In the genomic region with DNA sequence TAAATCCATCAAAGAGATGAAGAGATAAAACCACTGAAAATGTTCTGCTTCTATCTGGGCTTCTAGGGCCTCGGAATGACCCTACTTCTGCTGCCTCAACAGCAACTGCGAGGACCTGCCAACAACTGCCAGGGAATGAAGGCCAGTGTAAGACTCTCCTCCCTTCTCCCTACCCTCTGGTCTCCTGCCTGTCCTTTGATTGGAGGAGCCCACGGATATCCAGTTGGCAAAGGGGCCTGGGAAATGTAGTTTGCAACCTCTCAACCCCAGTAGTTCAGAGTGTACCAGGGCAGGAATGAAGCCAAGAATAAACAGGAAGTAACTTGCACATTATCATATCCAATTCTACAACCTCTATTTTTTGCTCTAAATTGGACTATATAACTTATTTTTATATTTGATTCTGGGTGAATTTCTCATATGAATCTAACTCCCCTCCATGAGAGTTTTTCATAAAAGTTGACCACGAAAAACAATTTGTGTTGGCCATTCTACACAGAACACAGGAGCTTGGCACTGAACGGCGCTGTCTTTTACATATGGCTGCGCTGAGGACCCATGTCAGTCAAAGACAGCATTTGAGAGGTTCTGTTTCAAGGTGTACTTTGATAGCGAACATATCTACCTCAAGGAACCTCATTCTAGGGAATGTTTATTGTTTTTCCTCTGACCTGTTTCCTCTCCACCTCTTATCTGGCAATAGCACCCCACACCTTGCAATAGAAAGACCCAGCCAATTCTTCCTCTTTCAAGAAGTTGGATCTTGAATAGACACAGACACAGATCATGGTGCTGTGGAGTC, we compare ENCODE assay signal across 8 cellular contexts.
DNase-seq lines count a peak whose midpoint lies in the region; ATAC-seq and TF ChIP-seq lines count a peak whose summit lies in the region.

No MANE protein-coding gene starts in this region.

- no peaks in the 10 kb centered on the region for H3K36me3 ChIP-seq in trophoblast cell (ENCODE audit: control insufficient read depth in 1 of 2, insufficient read depth in 2 of 2, low read length in 2 of 2)

- no peak overlapping the region for H4K12ac ChIP-seq in trophoblast cell (ENCODE audit: low read depth, low read length)

- H3K4me2 ChIP-seq in trophoblast cell (ENCODE audit: low read length) = no peak overlapping the region

- H3K4me1 ChIP-seq in trophoblast cell (ENCODE audit: control insufficient read depth in 1 of 2, insufficient read depth in 2 of 2, low read length in 2 of 2) = peaks cover under 1 to 3% of the 10 kb centered on the region in 2 experiments

- no peak overlapping the region for H2AFZ ChIP-seq in trophoblast cell (ENCODE audit: insufficient read depth, low read length, poor library complexity)

- DNase-seq in activated CD8-positive, alpha-beta T cell treated with anti-CD3 and anti-CD28 coated beads for 36 hours = no peak
- DNase-seq in activated CD8-positive, alpha-beta T cell treated with anti-CD3 and anti-CD28 coated beads, Interleukin-2, amount 10 ng/mL, durations not matched to agents 7 days and 5 days = no peak
- DNase-seq in NOMO-1 treated with dmso at 0.1 percent for 144 hours (lab: John Stamatoyannopoulos, UW; ENCODE audit: unreplicated experiment) = peak; percentile 42
- DNase-seq in erythroblast (lab: John Stamatoyannopoulos, UW) = peak; percentile 13 to 26
- peak; percentile 32 to 64 for DNase-seq in trophoblast cell
- DNase-seq in GM19240 (ENCODE audit: insufficient read length, low spot score) = no peak

- no peak overlapping the region for H2BK120ac ChIP-seq in trophoblast cell (ENCODE audit: insufficient read depth, low read length, poor library complexity)

- no peak overlapping the region for H2BK5ac ChIP-seq in trophoblast cell (ENCODE audit: low read depth, low read length, poor library complexity)

- TF ChIP-seq CTCF in activated CD8-positive, alpha-beta T cell treated with anti-CD3 and anti-CD28 coated beads for 36 hours (IDR thresholded peaks at IDR 0.05) = no peak

- POLR2A ChIA-PET in activated CD8-positive, alpha-beta T cell treated with anti-CD3 and anti-CD28 coated beads for 36 hours (lab: Charles Lee) = no interaction called here
- POLR2A ChIA-PET in activated CD8-positive, alpha-beta T cell treated with anti-CD3 and anti-CD28 coated beads, Interleukin-2, amount 10 ng/mL, durations not matched to agents 7 days and 5 days (lab: Charles Lee) = no interaction called here

- no peaks in the 10 kb centered on the region for H3K9me3 ChIP-seq in trophoblast cell (ENCODE audit: insufficient read depth, low read depth, low read length)

- no peak overlapping the region for H3K27ac Mint-ChIP-seq in activated CD8-positive, alpha-beta T cell treated with anti-CD3 and anti-CD28 coated beads for 36 hours
- no peak overlapping the region for H3K27ac Mint-ChIP-seq in activated CD8-positive, alpha-beta T cell treated with anti-CD3 and anti-CD28 coated beads, Interleukin-2, amount 10 ng/mL, durations not matched to agents 7 days and 5 days

- no peak overlapping the region for H3K23ac ChIP-seq in trophoblast cell (ENCODE audit: low read length)

- no peak overlapping the region for H4K91ac ChIP-seq in trophoblast cell (ENCODE audit: low read depth, low read length)

- TF ChIP-seq POLR2A in erythroblast (IDR thresholded peaks at IDR 0.05; ENCODE audit: low read length) = no peak

- no peaks in the 10 kb centered on the region for H3K4me1 Mint-ChIP-seq in activated CD8-positive, alpha-beta T cell treated with anti-CD3 and anti-CD28 coated beads for 36 hours (ENCODE audit: low read depth)
- peaks cover 3% of the 10 kb centered on the region for H3K4me1 Mint-ChIP-seq in activated CD8-positive, alpha-beta T cell treated with anti-CD3 and anti-CD28 coated beads, Interleukin-2, amount 10 ng/mL, durations not matched to agents 7 days and 5 days (ENCODE audit: low read depth)

- no peak overlapping the region for H4K8ac ChIP-seq in trophoblast cell (ENCODE audit: low read depth, low read length)

- H3K79me2 ChIP-seq in trophoblast cell (ENCODE audit: control insufficient read depth, insufficient read depth, low read length, poor library complexity) = no peaks in the 10 kb centered on the region

- no peak overlapping the region for H3K14ac ChIP-seq in trophoblast cell (ENCODE audit: low read length)

- H2BK12ac ChIP-seq in trophoblast cell (ENCODE audit: low read length) = no peak overlapping the region

- H3K27me3 ChIP-seq in trophoblast cell (ENCODE audit: insufficient read depth, low read length) = no peaks in the 10 kb centered on the region

- CTCF ChIA-PET in activated CD8-positive, alpha-beta T cell treated with anti-CD3 and anti-CD28 coated beads for 36 hours (lab: Charles Lee) = interaction anchor here (0.5 to 1.3 kb wide), 2 partner anchors 155 to 287 kb away, joined by 3 to 4 read pairs; no protein-coding TSS in a partner anchor
- CTCF ChIA-PET in activated CD8-positive, alpha-beta T cell treated with anti-CD3 and anti-CD28 coated beads, Interleukin-2, amount 10 ng/mL, durations not matched to agents 7 days and 5 days (lab: Charles Lee) = no interaction called here

- ATAC-seq in activated CD8-positive, alpha-beta T cell treated with anti-CD3 and anti-CD28 coated beads for 36 hours = peak; percentile 34
- no peak for ATAC-seq in activated CD8-positive, alpha-beta T cell treated with anti-CD3 and anti-CD28 coated beads, Interleukin-2, amount 10 ng/mL, durations not matched to agents 7 days and 5 days
- ATAC-seq in HG03565 (IDR thresholded peaks at IDR 0.05; ENCODE audit: unreplicated experiment) (no peak), HG03354 (IDR thresholded peaks at IDR 0.05; ENCODE audit: poor library complexity, severe bottlenecking, unreplicated experiment) (no peak)

- no peak overlapping the region for H3K4me3 ChIP-seq in trophoblast cell (ENCODE audit: low read depth, low read length)

- no CpG with 5 or more reads among the region's 8 CpGs for WGBS in trophoblast cell (ENCODE audit: extremely low coverage, insufficient coverage, insufficient read length)

- no peaks in the 10 kb centered on the region for H3K9me3 Mint-ChIP-seq in activated CD8-positive, alpha-beta T cell treated with anti-CD3 and anti-CD28 coated beads for 36 hours
- no peaks in the 10 kb centered on the region for H3K9me3 Mint-ChIP-seq in activated CD8-positive, alpha-beta T cell treated with anti-CD3 and anti-CD28 coated beads, Interleukin-2, amount 10 ng/mL, durations not matched to agents 7 days and 5 days (ENCODE audit: insufficient read depth)

- no peaks in the 10 kb centered on the region for H3K27me3 Mint-ChIP-seq in activated CD8-positive, alpha-beta T cell treated with anti-CD3 and anti-CD28 coated beads for 36 hours
- peaks cover 6% of the 10 kb centered on the region for H3K27me3 Mint-ChIP-seq in activated CD8-positive, alpha-beta T cell treated with anti-CD3 and anti-CD28 coated beads, Interleukin-2, amount 10 ng/mL, durations not matched to agents 7 days and 5 days (ENCODE audit: low read depth)

- H3K79me1 ChIP-seq in trophoblast cell (ENCODE audit: low read length) = no peaks in the 10 kb centered on the region

- H3K4me3 Mint-ChIP-seq in activated CD8-positive, alpha-beta T cell treated with anti-CD3 and anti-CD28 coated beads for 36 hours = no peak overlapping the region
- H3K4me3 Mint-ChIP-seq in activated CD8-positive, alpha-beta T cell treated with anti-CD3 and anti-CD28 coated beads, Interleukin-2, amount 10 ng/mL, durations not matched to agents 7 days and 5 days = no peak overlapping the region

- H3K4ac ChIP-seq in trophoblast cell (ENCODE audit: low read depth, low read length) = no peak overlapping the region

- intact Hi-C loops in activated CD8-positive, alpha-beta T cell treated with anti-CD3 and anti-CD28 coated beads for 36 hours (cut with micrococcal nuclease) = no loop called here

- no peak overlapping the region for H3K18ac ChIP-seq in trophoblast cell (ENCODE audit: low read length)

- H3K27ac ChIP-seq in trophoblast cell (ENCODE audit: low read depth, low read length) = no peak overlapping the region

- no peak overlapping the region for H2AK5ac ChIP-seq in trophoblast cell (ENCODE audit: low read length)

- no peak overlapping the region for H3K9ac ChIP-seq in trophoblast cell (ENCODE audit: low read length)

- H3K36me3 Mint-ChIP-seq in activated CD8-positive, alpha-beta T cell treated with anti-CD3 and anti-CD28 coated beads for 36 hours (ENCODE audit: low read depth) = no peaks in the 10 kb centered on the region
- H3K36me3 Mint-ChIP-seq in activated CD8-positive, alpha-beta T cell treated with anti-CD3 and anti-CD28 coated beads, Interleukin-2, amount 10 ng/mL, durations not matched to agents 7 days and 5 days (ENCODE audit: low read depth) = no peaks in the 10 kb centered on the region

Comparison
In these comparisons a context has a peak if more than half of its experiments do, and no peak if none do; other contexts are left out.
1. DNase-seq: peak in NOMO-1 treated with dmso at 0.1 percent for 144 hours (single experiment), erythroblast (2 of 2) and trophoblast cell (2 of 2); none in activated CD8-positive, alpha-beta T cell treated with anti-CD3 and anti-CD28 coated beads for 36 hours (single experiment), activated CD8-positive, alpha-beta T cell treated with anti-CD3 and anti-CD28 coated beads, Interleukin-2, amount 10 ng/mL, durations not matched to agents 7 days and 5 days (single experiment) and GM19240 (single experiment).